In the genomic region with DNA sequence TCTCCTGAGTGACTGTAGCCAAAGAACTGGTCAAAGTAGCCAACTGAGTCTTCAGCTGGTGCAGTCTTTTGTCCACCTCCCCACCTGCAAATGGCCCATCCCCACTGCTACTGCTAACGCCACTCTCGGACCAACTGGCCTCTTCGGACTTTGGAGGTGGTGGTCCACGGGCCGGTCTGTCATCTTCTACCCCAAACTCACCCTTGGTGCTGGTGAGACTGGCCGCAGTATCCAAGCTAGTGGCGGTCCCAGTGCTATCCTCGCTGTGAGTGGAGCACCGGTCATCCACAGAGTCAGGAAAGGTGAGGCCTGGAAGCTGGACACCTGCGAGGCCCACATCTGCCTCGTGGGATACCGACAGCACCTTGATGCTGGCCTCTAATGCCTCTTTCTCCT, we compare ENCODE assay signal across 8 cellular contexts. TPM values are rescaled to one million over a fixed set of nuclear protein-coding genes. Genes with fewer than 3 reads are reported as not detected.
DNase-seq lines count a peak whose midpoint lies in the region; ATAC-seq and TF ChIP-seq lines count a peak whose summit lies in the region.

No MANE protein-coding gene starts in this region.

- no CpG with 5 or more reads among the region's 12 CpGs for WGBS in neuronal stem cell (ENCODE audit: extremely low coverage in 2 of 2, insufficient read length in 2 of 2, insufficient replicate concordance in 1 of 2), 2 donors

- H3K14ac ChIP-seq in neuronal stem cell (ENCODE audit: low read length): no peak overlapping the region

- no peak overlapping the region for H3K4ac ChIP-seq in neuronal stem cell (ENCODE audit: low read length)

- no peaks in the 10 kb centered on the region for H4K20me1 ChIP-seq in OCI-LY1 (ENCODE audit: insufficient read depth, low read length)

- peak overlapping the region; percentile 92 for H3K27ac Mint-ChIP-seq in CD4-positive, alpha-beta T cell
- H3K27ac Mint-ChIP-seq in endothelial cell (ENCODE audit: unreplicated experiment): peak overlapping the region; percentile 87

- H2AFZ ChIP-seq in OCI-LY1 (ENCODE audit: low read length): no peak overlapping the region
- H2AFZ ChIP-seq in neuronal stem cell (ENCODE audit: low read length): peak overlapping the region; percentile 92

- peak overlapping the region; percentile 96 for H3K4me3 Mint-ChIP-seq in CD4-positive, alpha-beta T cell
- H3K4me3 Mint-ChIP-seq in endothelial cell (ENCODE audit: unreplicated experiment): peak overlapping the region; percentile 94

- POLR2A ChIA-PET in CD4-positive, alpha-beta T cell (lab: Charles Lee): interaction anchor here (1.1 to 2.7 kb wide), 4 partner anchors 24 to 235 kb away, joined by 3 to 25 read pairs (median 12); a partner anchor contains a TSS

- no peak overlapping the region for H2BK15ac ChIP-seq in neuronal stem cell (ENCODE audit: low read length)

- H3K36me3 ChIP-seq in OCI-LY1 (ENCODE audit: insufficient read depth, low read length) (peaks cover 37% of the 10 kb centered on the region), neuronal stem cell (replicated peaks in 1 of 2; ENCODE audit: control insufficient read depth in 2 of 2, insufficient read depth in 2 of 2, low read length in 2 of 2) (peaks cover 21 to 52% of the 10 kb centered on the region in 2 donors)

- H3K4me3 ChIP-seq in OCI-LY1 (ENCODE audit: low read depth, low read length, poor library complexity, severe bottlenecking) (peak overlapping the region; percentile 88), neuronal stem cell (ENCODE audit: low read length in 2 of 2) (peak overlapping the region; percentile 91 to 95)

- H2AK5ac ChIP-seq in neuronal stem cell (ENCODE audit: low read depth, low read length): no peak overlapping the region

- no peak overlapping the region for H2BK12ac ChIP-seq in neuronal stem cell (ENCODE audit: low read length)

- H3K36me3 Mint-ChIP-seq in CD4-positive, alpha-beta T cell (ENCODE audit: low read depth): peaks cover 67% of the 10 kb centered on the region
- peaks cover 32% of the 10 kb centered on the region for H3K36me3 Mint-ChIP-seq in endothelial cell (ENCODE audit: low read depth, unreplicated experiment)

- H3K18ac ChIP-seq in neuronal stem cell (ENCODE audit: low read length): no peak overlapping the region

- peaks cover 39% of the 10 kb centered on the region for H3K4me1 ChIP-seq in OCI-LY1 (ENCODE audit: insufficient read depth, low read length, severe bottlenecking)
- peaks cover 16 to 18% of the 10 kb centered on the region in 2 donors for H3K4me1 ChIP-seq in neuronal stem cell (ENCODE audit: control insufficient read depth in 2 of 2, insufficient read depth in 1 of 2, low read depth in 1 of 2, low read length in 2 of 2)

- DNase-seq in CD4-positive, alpha-beta T cell: no peak
- DNase-seq in endothelial cell (ENCODE audit: low spot score): no peak
- no peak for DNase-seq in neuronal stem cell (ENCODE audit: low spot score)
- no peak for DNase-seq in GDM1 (lab: John Stamatoyannopoulos, UW)
- DNase-seq in anterior cingulate cortex (lab: John Stamatoyannopoulos, UW): no peak
- no peak for DNase-seq in NCI-H1105 treated with DMSO at 0.1 percent for 48 hours (lab: John Stamatoyannopoulos, UW)

- H3F3A ChIP-seq in OCI-LY1 (ENCODE audit: insufficient read depth, low read length): no peaks in the 10 kb centered on the region

- peaks cover 6% of the 10 kb centered on the region; the same call in 1 of the 2 replicates for H3K79me2 ChIP-seq in OCI-LY1 (ENCODE audit: insufficient read depth, low read length)

- H3K4me1 Mint-ChIP-seq in CD4-positive, alpha-beta T cell (ENCODE audit: low read depth): peaks cover 89% of the 10 kb centered on the region
- peaks cover 50% of the 10 kb centered on the region for H3K4me1 Mint-ChIP-seq in endothelial cell (ENCODE audit: unreplicated experiment)

- no peak for ATAC-seq in CD4-positive, alpha-beta T cell (ENCODE audit: poor library complexity)
- ATAC-seq in HG02970 (IDR thresholded peaks at IDR 0.05; ENCODE audit: low FRiP score, unreplicated experiment): no peak

- H3K27ac ChIP-seq in CD4-positive, alpha-beta T cell (ENCODE audit: low read depth, low read length): no peak overlapping the region
- H3K27ac ChIP-seq in OCI-LY1 (ENCODE audit: low read depth, low read length, poor library complexity, severe bottlenecking): no peak overlapping the region
- no peak overlapping the region for H3K27ac ChIP-seq in neuronal stem cell (replicated peaks; ENCODE audit: low read length)

- H3K9ac ChIP-seq in OCI-LY1 (ENCODE audit: low read length): peak overlapping the region; percentile 87
- no peak overlapping the region for H3K9ac ChIP-seq in neuronal stem cell (ENCODE audit: low read depth, low read length, poor library complexity)

- H3K27me3 Mint-ChIP-seq in CD4-positive, alpha-beta T cell: no peaks in the 10 kb centered on the region
- H3K27me3 Mint-ChIP-seq in endothelial cell (ENCODE audit: unreplicated experiment): peaks cover 15% of the 10 kb centered on the region

- H3K79me1 ChIP-seq in neuronal stem cell (ENCODE audit: low read depth, low read length): peaks cover 6% of the 10 kb centered on the region

- CTCF ChIA-PET in CD4-positive, alpha-beta T cell (lab: Charles Lee): no interaction called here

- no peak overlapping the region for H2BK120ac ChIP-seq in neuronal stem cell (ENCODE audit: low read depth, low read length)

- H3K9me2 ChIP-seq in OCI-LY1 (ENCODE audit: low read depth, low read length): no peaks in the 10 kb centered on the region

- peak overlapping the region; percentile 92 for H3K4me2 ChIP-seq in OCI-LY1 (ENCODE audit: low read length)
- H3K4me2 ChIP-seq in neuronal stem cell (ENCODE audit: insufficient read depth, low read length, poor library complexity, severe bottlenecking): peak overlapping the region; percentile 79

- H2BK5ac ChIP-seq in neuronal stem cell (ENCODE audit: low read length): no peak overlapping the region

- intact Hi-C loops in CD4-positive, alpha-beta T cell (cut with DNase I, micrococcal nuclease): loop anchor here in 1 of 2 experiments (5.0 to 10.0 kb wide), 8 partner anchors 190 to 1920 kb away; a partner anchor contains a TSS

- H4K8ac ChIP-seq in neuronal stem cell (ENCODE audit: low read depth, low read length): no peak overlapping the region

- no peaks in the 10 kb centered on the region for H3K27me3 ChIP-seq in CD4-positive, alpha-beta T cell (ENCODE audit: control insufficient read depth, insufficient read depth, low read length)
- H3K27me3 ChIP-seq in OCI-LY1 (ENCODE audit: insufficient read depth, low read length): no peaks in the 10 kb centered on the region
- H3K27me3 ChIP-seq in neuronal stem cell (ENCODE audit: control insufficient read depth in 3 of 3, insufficient read depth in 3 of 3, low read depth in 1 of 3, low read length in 3 of 3): peaks cover 0 to 3% (median 0%) of the 10 kb centered on the region in 3 experiments

- no peak for TF ChIP-seq CTCF in CD4-positive, alpha-beta T cell (IDR thresholded peaks at IDR 0.05)
- TF ChIP-seq CTCF in OCI-LY1 (IDR thresholded peaks at IDR 0.05; ENCODE audit: low read length) (no peak), endothelial cell (IDR thresholded peaks at IDR 0.05; ENCODE audit: unreplicated experiment) (no peak)

- H4K91ac ChIP-seq in neuronal stem cell (ENCODE audit: low read depth, low read length, poor library complexity): no peak overlapping the region

- no peaks in the 10 kb centered on the region for H3K9me3 Mint-ChIP-seq in CD4-positive, alpha-beta T cell
- H3K9me3 Mint-ChIP-seq in endothelial cell (ENCODE audit: unreplicated experiment): no peaks in the 10 kb centered on the region

- no peaks in the 10 kb centered on the region for H3K9me3 ChIP-seq in CD4-positive, alpha-beta T cell (ENCODE audit: control insufficient read depth, low read length)
- H3K9me3 ChIP-seq in OCI-LY1 (ENCODE audit: low read length): no peaks in the 10 kb centered on the region
- H3K9me3 ChIP-seq in neuronal stem cell (replicated peaks in 1 of 2; ENCODE audit: control insufficient read depth in 2 of 2, insufficient read depth in 1 of 2, low read depth in 1 of 2, low read length in 2 of 2): no peaks in the 10 kb centered on the region

- H3K23ac ChIP-seq in neuronal stem cell (ENCODE audit: low read depth, low read length, poor library complexity): no peak overlapping the region

RNA-seq across cellular contexts. Expression of a gene that starts 0.8 kb away (rescaled TPM):
- total RNA-seq in CD4-positive, alpha-beta T cell: 10 to 100 TPM; 29.8 to 30.6 TPM
- 21.8 TPM for total RNA-seq in endothelial cell (ENCODE audit: unreplicated experiment)
- polyA plus RNA-seq in neuronal stem cell (2013, experiment 1 of 2): 5.0 TPM
- 4.9 TPM for polyA plus RNA-seq in neuronal stem cell (2013, experiment 2 of 2)

RNA-seq across cellular contexts. Expression of a gene that starts 3.6 kb away (rescaled TPM):
- 10 to 100 TPM; 87.0 TPM for total RNA-seq in CD4-positive, alpha-beta T cell
- 354 TPM for total RNA-seq in endothelial cell (ENCODE audit: unreplicated experiment)
- polyA plus RNA-seq in neuronal stem cell (2013, experiment 1 of 2): 174 TPM
- 173 TPM for polyA plus RNA-seq in neuronal stem cell (2013, experiment 2 of 2)

RNA-seq across cellular contexts. Expression of a gene that starts 8.9 kb away (rescaled TPM):
- 1 to 10 TPM; 5.6 to 6.3 TPM for total RNA-seq in CD4-positive, alpha-beta T cell
- 1.5 TPM for total RNA-seq in endothelial cell (ENCODE audit: unreplicated experiment)
- 1.7 TPM for polyA plus RNA-seq in neuronal stem cell (2013, experiment 1 of 2)
- 1.1 TPM for polyA plus RNA-seq in neuronal stem cell (2013, experiment 2 of 2)

RNA-seq across cellular contexts. Expression of a gene that starts 33.3 kb away (rescaled TPM):
- total RNA-seq in CD4-positive, alpha-beta T cell: not detected
- total RNA-seq in endothelial cell (ENCODE audit: unreplicated experiment): 0.33 TPM
- not detected for polyA plus RNA-seq in neuronal stem cell (2013, experiment 1 of 2)
- polyA plus RNA-seq in neuronal stem cell (2013, experiment 2 of 2): 0.03 TPM
